20 cellular contexts compared by ENCODE assay signal in the genomic region with DNA sequence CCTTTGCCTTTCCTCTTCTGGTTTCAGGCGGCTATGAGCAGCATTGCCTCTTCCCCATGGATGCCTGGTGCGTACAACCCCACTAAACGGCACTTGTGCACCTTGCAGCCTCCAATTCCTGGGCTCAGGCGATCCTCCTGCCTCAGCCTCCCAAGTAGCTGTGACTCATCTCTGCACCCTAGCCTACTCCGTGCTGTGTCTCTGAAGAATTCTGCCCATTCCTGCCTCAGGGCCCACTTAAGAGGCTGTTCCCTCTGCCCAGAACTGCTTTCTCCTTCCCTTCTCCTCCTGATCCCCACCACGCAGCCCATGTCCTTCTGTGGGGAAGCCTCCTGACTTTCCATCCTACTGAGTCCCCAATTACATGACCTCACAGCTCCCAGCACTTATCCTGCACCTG.
DNase-seq lines count a peak whose midpoint lies in the region; ATAC-seq and TF ChIP-seq lines count a peak whose summit lies in the region.
"Had no signal": no experiment of that assay in that cellular context is flagged by ENCODE, and none has a peak within 500 bp of the region (broad histone marks: within the 10 kb centered on the region; RNA-seq: fewer than 3 reads in every experiment).

No MANE protein-coding gene starts in this region.

- no peaks in the 10 kb centered on the region for H4K20me1 ChIP-seq in smooth muscle cell (ENCODE audit: low read depth)

- H3K27me3 Mint-ChIP-seq in osteocyte (ENCODE audit: unreplicated experiment): no peaks in the 10 kb centered on the region

- no peak overlapping the region for H3K27ac ChIP-seq in right atrium auricular region
- H3K27ac ChIP-seq in smooth muscle cell (ENCODE audit: low read depth): no peak overlapping the region
- H3K27ac ChIP-seq: 22Rv1, A549, C4-2B had no signal

- H3K4me3 Mint-ChIP-seq in osteocyte (ENCODE audit: unreplicated experiment): no peak overlapping the region
- H3K4me3 Mint-ChIP-seq: CD8-positive, alpha-beta T cell; GM23338; HFFc6 had no signal

- no peaks in the 10 kb centered on the region for H3F3A ChIP-seq in smooth muscle cell (ENCODE audit: low read depth)

- no peak overlapping the region for H3K27ac Mint-ChIP-seq in osteocyte (ENCODE audit: unreplicated experiment)
- H3K27ac Mint-ChIP-seq: CD8-positive, alpha-beta T cell; GM23338; HFFc6 had no signal

- no peaks in the 10 kb centered on the region for H3K4me1 Mint-ChIP-seq in osteocyte (ENCODE audit: unreplicated experiment)

- no peak overlapping the region for H3K9ac ChIP-seq in smooth muscle cell (ENCODE audit: low read depth)

- 97% methylated on average over 5 of the region's 6 CpGs for WGBS in smooth muscle cell (ENCODE audit: low lambda C conversion rate)

- H3K4me3 ChIP-seq in right atrium auricular region: no peak overlapping the region
- H3K4me3 ChIP-seq in smooth muscle cell: no peak overlapping the region
- H3K4me3 ChIP-seq: A549, GM23338 had no signal

- H3K79me2 ChIP-seq in smooth muscle cell (ENCODE audit: low read depth): no peaks in the 10 kb centered on the region

- H3K27me3 ChIP-seq in right atrium auricular region (no peaks in the 10 kb centered on the region), smooth muscle cell (ENCODE audit: low read depth) (peaks cover 4% of the 10 kb centered on the region)

- no peak overlapping the region for H3K4me2 ChIP-seq in smooth muscle cell
- H3K4me2 ChIP-seq: A549, GM23338 had no signal

- H3K36me3 ChIP-seq in right atrium auricular region: no peaks in the 10 kb centered on the region
- H3K36me3 ChIP-seq in smooth muscle cell (ENCODE audit: low read depth): no peaks in the 10 kb centered on the region

- peaks cover 10% of the 10 kb centered on the region for H3K9me3 Mint-ChIP-seq in osteocyte (ENCODE audit: unreplicated experiment)
- H3K9me3 Mint-ChIP-seq: CD8-positive, alpha-beta T cell; GM23338 had no signal

- H3K9me3 ChIP-seq in right atrium auricular region: no peaks in the 10 kb centered on the region
- no peaks in the 10 kb centered on the region for H3K9me3 ChIP-seq in smooth muscle cell (replicated peaks; ENCODE audit: low read depth)
- H3K9me3 ChIP-seq: A549 had no signal

- no peak overlapping the region for H2AFZ ChIP-seq in smooth muscle cell (ENCODE audit: low read depth)
- H2AFZ ChIP-seq: GM23338 had no signal

- H3K36me3 Mint-ChIP-seq in osteocyte (ENCODE audit: unreplicated experiment): no peaks in the 10 kb centered on the region
- H3K36me3 Mint-ChIP-seq: CD8-positive, alpha-beta T cell had no signal

- TF ChIP-seq CTCF in right atrium auricular region (IDR thresholded peaks at IDR 0.05) (no peak), osteocyte (IDR thresholded peaks at IDR 0.05) (no peak), smooth muscle cell (IDR thresholded peaks at IDR 0.05; ENCODE audit: borderline replicate concordance, insufficient read depth, poor library complexity, severe bottlenecking) (no peak)

- intact Hi-C loops in Right ventricle myocardium inferior (cut with DNase I): no loop called here

- no peak for ATAC-seq in Right ventricle myocardium inferior
- ATAC-seq: A549; CD8-positive, alpha-beta T cell; GM23338; HepG2 had no signal

- H3K4me1 ChIP-seq in right atrium auricular region (no peaks in the 10 kb centered on the region), smooth muscle cell (ENCODE audit: low read depth) (no peaks in the 10 kb centered on the region)
- H3K4me1 ChIP-seq: A549 had no signal

- DNase-seq in right atrium auricular region (ENCODE audit: low spot score) (peak; percentile 28), Right ventricle myocardium inferior (ENCODE audit: missing footprints) (no peak), mesenteric fat pad (ENCODE audit: low spot score) (peak; percentile 59), osteocyte (ENCODE audit: extremely low spot score, unreplicated experiment) (peak; percentile 57), NCI-H128 (lab: John Stamatoyannopoulos, UW; ENCODE audit: unreplicated experiment) (no peak), smooth muscle cell (lab: John Stamatoyannopoulos, UW; ENCODE audit: unreplicated experiment) (no peak)
- no peak for DNase-seq in stimulated activated CD4-positive, alpha-beta T cell treated with anti-CD3 and anti-CD28 coated beads, Interleukin-2, amount 100 ng/mL, for 24 hours
- no peak for DNase-seq in activated CD8-positive, alpha-beta memory T cell treated with anti-CD3 and anti-CD28 coated beads for 24 hours
- DNase-seq: AML-193; Calu3; CD8-positive, alpha-beta T cell; DMS79 treated with DMSO at 0.1 percent for 48 hours; GF-D8; HCEC 1CT; HFFc6 had no signal

Comparison
In these comparisons a context has a peak if more than half of its experiments do, and no peak if none do; other contexts are left out.
1. DNase-seq: peak in right atrium auricular region (single experiment), mesenteric fat pad (single experiment) and osteocyte (single experiment); none in Right ventricle myocardium inferior (single experiment), stimulated activated CD4-positive, alpha-beta T cell treated with anti-CD3 and anti-CD28 coated beads, Interleukin-2, amount 100 ng/mL, for 24 hours (0 of 2), NCI-H128 (single experiment), activated CD8-positive, alpha-beta memory T cell treated with anti-CD3 and anti-CD28 coated beads for 24 hours (single experiment) and smooth muscle cell (single experiment).